1 cellular context compared by ENCODE assay signal in genomic region chr2:10125842-10126596, GRCh38.
TF ChIP-seq lines count a peak whose summit lies in the region.

No MANE protein-coding gene starts in this region.

TF ChIP-seq in GM12878, 131 proteins besides CTCF, POLR2A, EP300 and RAD21:
- TF ChIP-seq BACH1 (IDR thresholded peaks at IDR 0.05; ENCODE audit: borderline replicate concordance) (no peak), SMC3 (IDR thresholded peaks at IDR 0.05; ENCODE audit: borderline replicate concordance, low read length) (no peak), POU2F2 (IDR thresholded peaks at IDR 0.05; ENCODE audit: borderline replicate concordance, low read depth, low read length) (peak; percentile 31; the same call in 1 of the 3 replicates)
